In genomic region chr15:38890194-38890593, GRCh38 we compare ENCODE assay signal across 26 cellular contexts.
"Had no signal": no experiment of that assay in that cellular context is flagged by ENCODE, and none has a peak within 500 bp of the region (broad histone marks: within the 10 kb centered on the region; RNA-seq: fewer than 3 reads in every experiment).

No MANE protein-coding gene starts in this region.

- H3K4me3 ChIP-seq: coronary artery, esophagus squamous epithelium, gastroesophageal sphincter had no signal

- H3K36me3 ChIP-seq: brain microvascular endothelial cell, esophagus squamous epithelium, gastroesophageal sphincter had no signal

- H3K27ac ChIP-seq: brain microvascular endothelial cell, coronary artery, epithelial cell of prostate, esophagus squamous epithelium, gastroesophageal sphincter had no signal

- ATAC-seq: activated T-cell treated with anti-CD3 and anti-CD28 coated beads, Interleukin-2, amount 50 U/mL, for 72 hours; effector memory CD8-positive, alpha-beta T cell; gastroesophageal sphincter; WTC11 had no signal

- DNase-seq: activated CD4-positive, alpha-beta memory T cell treated with anti-CD3 and anti-CD28 coated beads, Interleukin-2, amount 10 ng/mL, durations not matched to agents 7 days and 5 days; activated CD4-positive, alpha-beta T cell treated with anti-CD3 and anti-CD28 coated beads for 1 hour; activated CD4-positive, alpha-beta T cell treated with anti-CD3 and anti-CD28 coated beads for 4 hours; activated CD4-positive, alpha-beta T cell treated with anti-CD3 and anti-CD28 coated beads, Interleukin-2, amount 10 ng/mL, durations not matched to agents 7 days and 5 days; activated CD4-positive, alpha-beta T cell treated with anti-CD3 and anti-CD28 coated beads, Interleukin-2, amount 50 U/mL, for 4 hours; activated CD8-positive, alpha-beta memory T cell treated with anti-CD3 and anti-CD28 coated beads, Interleukin-2, amount 50 U/mL, for 48 hours; activated gamma-delta T cell; activated naive CD4-positive, alpha-beta T cell; activated naive CD4-positive, alpha-beta T cell treated with anti-CD3 and anti-CD28 coated beads, Interleukin-2, amount 10 ng/mL, durations not matched to agents 7 days and 5 days; activated T-cell treated with anti-CD3 and anti-CD28 coated beads for 4 hours; activated T-cell treated with anti-CD3 and anti-CD28 coated beads, Interleukin-2, amount 50 U/mL, for 24 hours; activated T-cell treated with anti-CD3 and anti-CD28 coated beads, Interleukin-2, amount 50 U/mL, for 72 hours; amniotic stem cell; anterior cingulate cortex; brain microvascular endothelial cell; effector CD4-positive, alpha-beta T cell; effector memory CD8-positive, alpha-beta T cell; esophagus squamous epithelium; foreskin melanocyte; T-helper 2 cell had no signal

- H3K27me3 ChIP-seq: brain microvascular endothelial cell, esophagus squamous epithelium, gastroesophageal sphincter had no signal

- FAIRE-seq: astrocyte, bronchial epithelial cell had no signal

- H3K9me3 ChIP-seq: esophagus squamous epithelium, gastroesophageal sphincter had no signal
